23 cellular contexts compared by ENCODE assay signal in genomic region chr11:133724116-133724515, GRCh38.
"Had no signal": no experiment of that assay in that cellular context is flagged by ENCODE, and none has a peak within 500 bp of the region (broad histone marks: within the 10 kb centered on the region; RNA-seq: fewer than 3 reads in every experiment).

No MANE protein-coding gene starts in this region.

- DNase-seq: activated CD4-positive, alpha-beta memory T cell treated with anti-CD3 and anti-CD28 coated beads, Interleukin-2, amount 10 ng/mL, durations not matched to agents 7 days and 5 days; activated CD4-positive, alpha-beta T cell treated with anti-CD3 and anti-CD28 coated beads for 1 hour; activated CD4-positive, alpha-beta T cell treated with anti-CD3 and anti-CD28 coated beads, Interleukin-2, amount 10 ng/mL, durations not matched to agents 7 days and 5 days; activated CD8-positive, alpha-beta memory T cell treated with anti-CD3 and anti-CD28 coated beads, Interleukin-2, amount 50 U/mL, for 48 hours; activated naive CD4-positive, alpha-beta T cell; activated T-cell treated with anti-CD3 and anti-CD28 coated beads, Interleukin-2, amount 50 U/mL, for 24 hours; anterior cingulate cortex; body of pancreas; dermis blood vessel endothelial cell; effector CD8-positive, alpha-beta T cell; esophagus squamous epithelium; foreskin melanocyte; left lung; mesendoderm; mucosa of descending colon; posterior cingulate gyrus; right cardiac atrium; spleen; stimulated activated naive CD4-positive, alpha-beta T cell; T-helper 9 cell had no signal

- H3K27me3 Mint-ChIP-seq: activated CD4-positive, alpha-beta memory T cell treated with anti-CD3 and anti-CD28 coated beads, Interleukin-2, amount 10 ng/mL, durations not matched to agents 7 days and 5 days; activated CD4-positive, alpha-beta T cell treated with anti-CD3 and anti-CD28 coated beads, Interleukin-2, amount 10 ng/mL, durations not matched to agents 7 days and 5 days; activated naive CD8-positive, alpha-beta T cell; activated T-cell treated with anti-CD3 and anti-CD28 coated beads, Interleukin-2, amount 50 U/mL, for 24 hours had no signal

- H3K4me3 Mint-ChIP-seq: activated CD4-positive, alpha-beta memory T cell treated with anti-CD3 and anti-CD28 coated beads, Interleukin-2, amount 10 ng/mL, durations not matched to agents 7 days and 5 days; activated CD4-positive, alpha-beta T cell treated with anti-CD3 and anti-CD28 coated beads, Interleukin-2, amount 10 ng/mL, durations not matched to agents 7 days and 5 days; activated naive CD8-positive, alpha-beta T cell; activated T-cell treated with anti-CD3 and anti-CD28 coated beads, Interleukin-2, amount 50 U/mL, for 24 hours; natural killer cell treated with Interleukin-12 subunit alpha and Interleukin-12 subunit beta and Interleukin-15 and Interleukin-18, amount 100 ng/mL, for 72 hours; WTC11 had no signal

- H3K9me3 Mint-ChIP-seq: activated CD4-positive, alpha-beta memory T cell treated with anti-CD3 and anti-CD28 coated beads, Interleukin-2, amount 10 ng/mL, durations not matched to agents 7 days and 5 days; activated CD4-positive, alpha-beta T cell treated with anti-CD3 and anti-CD28 coated beads, Interleukin-2, amount 10 ng/mL, durations not matched to agents 7 days and 5 days had no signal

- H3K4me1 Mint-ChIP-seq: activated CD4-positive, alpha-beta memory T cell treated with anti-CD3 and anti-CD28 coated beads, Interleukin-2, amount 10 ng/mL, durations not matched to agents 7 days and 5 days; activated CD4-positive, alpha-beta T cell treated with anti-CD3 and anti-CD28 coated beads, Interleukin-2, amount 10 ng/mL, durations not matched to agents 7 days and 5 days; WTC11 had no signal

- ATAC-seq: body of pancreas; left lung; mucosa of descending colon; natural killer cell treated with Interleukin-12 subunit alpha and Interleukin-12 subunit beta and Interleukin-15 and Interleukin-18, amount 100 ng/mL, for 72 hours; right cardiac atrium; WTC11 had no signal

- H3K27ac Mint-ChIP-seq: activated CD4-positive, alpha-beta memory T cell treated with anti-CD3 and anti-CD28 coated beads, Interleukin-2, amount 10 ng/mL, durations not matched to agents 7 days and 5 days; activated CD4-positive, alpha-beta T cell treated with anti-CD3 and anti-CD28 coated beads, Interleukin-2, amount 10 ng/mL, durations not matched to agents 7 days and 5 days; activated naive CD8-positive, alpha-beta T cell; activated T-cell treated with anti-CD3 and anti-CD28 coated beads, Interleukin-2, amount 50 U/mL, for 24 hours; natural killer cell treated with Interleukin-12 subunit alpha and Interleukin-12 subunit beta and Interleukin-15 and Interleukin-18, amount 100 ng/mL, for 72 hours; WTC11 had no signal

- H3K36me3 Mint-ChIP-seq: activated naive CD8-positive, alpha-beta T cell; natural killer cell treated with Interleukin-12 subunit alpha and Interleukin-12 subunit beta and Interleukin-15 and Interleukin-18, amount 100 ng/mL, for 72 hours; WTC11 had no signal
